1 cellular context compared by ENCODE assay signal in the genomic region with DNA sequence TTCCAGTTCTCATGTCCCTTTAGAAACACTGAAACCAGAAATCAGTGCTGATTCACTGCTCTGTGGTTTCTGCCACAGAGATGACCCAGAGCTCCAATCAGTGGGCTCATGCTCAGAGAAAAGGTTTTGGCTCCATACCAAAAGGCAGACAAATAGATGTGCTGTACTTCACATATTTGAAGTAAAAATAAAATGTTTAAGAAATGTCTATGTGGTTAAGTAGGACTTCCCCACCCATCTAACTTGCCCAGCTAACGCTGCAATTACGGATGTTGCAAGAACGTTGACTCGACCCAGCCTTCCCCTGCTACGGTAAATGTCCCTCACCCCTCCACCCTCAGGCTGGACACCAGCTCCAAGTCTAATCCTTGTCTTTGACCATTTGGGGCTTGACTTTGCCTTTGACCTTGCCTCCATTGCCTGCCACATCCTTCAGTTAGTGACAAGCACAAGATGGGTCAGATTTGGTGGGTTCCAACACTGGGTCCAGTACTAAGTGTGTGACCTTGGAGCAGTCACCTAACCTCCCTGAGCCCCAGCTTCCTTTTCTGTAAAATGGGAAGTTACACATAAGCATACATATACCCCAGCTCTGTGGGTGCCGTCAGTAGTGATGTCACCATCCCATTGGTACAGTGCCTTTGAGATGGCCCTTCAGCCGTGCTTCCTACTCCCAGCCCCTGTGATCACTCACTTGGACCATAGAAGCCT.
TF ChIP-seq lines count a peak whose summit lies in the region.

No MANE protein-coding gene starts in this region.

TF ChIP-seq in liver, 16 proteins besides CTCF, POLR2A, EP300 and RAD21 (continued from another document):
- TF ChIP-seq, protein P1, sequence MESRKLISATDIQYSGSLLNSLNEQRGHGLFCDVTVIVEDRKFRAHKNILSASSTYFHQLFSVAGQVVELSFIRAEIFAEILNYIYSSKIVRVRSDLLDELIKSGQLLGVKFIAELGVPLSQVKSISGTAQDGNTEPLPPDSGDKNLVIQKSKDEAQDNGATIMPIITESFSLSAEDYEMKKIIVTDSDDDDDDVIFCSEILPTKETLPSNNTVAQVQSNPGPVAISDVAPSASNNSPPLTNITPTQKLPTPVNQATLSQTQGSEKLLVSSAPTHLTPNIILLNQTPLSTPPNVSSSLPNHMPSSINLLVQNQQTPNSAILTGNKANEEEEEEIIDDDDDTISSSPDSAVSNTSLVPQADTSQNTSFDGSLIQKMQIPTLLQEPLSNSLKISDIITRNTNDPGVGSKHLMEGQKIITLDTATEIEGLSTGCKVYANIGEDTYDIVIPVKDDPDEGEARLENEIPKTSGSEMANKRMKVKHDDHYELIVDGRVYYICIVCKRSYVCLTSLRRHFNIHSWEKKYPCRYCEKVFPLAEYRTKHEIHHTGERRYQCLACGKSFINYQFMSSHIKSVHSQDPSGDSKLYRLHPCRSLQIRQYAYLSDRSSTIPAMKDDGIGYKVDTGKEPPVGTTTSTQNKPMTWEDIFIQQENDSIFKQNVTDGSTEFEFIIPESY (IDR thresholded peaks at IDR 0.05): no peak
- TF ChIP-seq SP1 (IDR thresholded peaks at IDR 0.05) (no peak), FOXA1 (IDR thresholded peaks at IDR 0.05) (no peak), TAF1 (conservative IDR thresholded peaks at IDR 0.05) (no peak)
TF ChIP-seq in liver: peak in this region for 0.
